Comparison of ENCODE assay signal across 8 cellular contexts in the genomic region with DNA sequence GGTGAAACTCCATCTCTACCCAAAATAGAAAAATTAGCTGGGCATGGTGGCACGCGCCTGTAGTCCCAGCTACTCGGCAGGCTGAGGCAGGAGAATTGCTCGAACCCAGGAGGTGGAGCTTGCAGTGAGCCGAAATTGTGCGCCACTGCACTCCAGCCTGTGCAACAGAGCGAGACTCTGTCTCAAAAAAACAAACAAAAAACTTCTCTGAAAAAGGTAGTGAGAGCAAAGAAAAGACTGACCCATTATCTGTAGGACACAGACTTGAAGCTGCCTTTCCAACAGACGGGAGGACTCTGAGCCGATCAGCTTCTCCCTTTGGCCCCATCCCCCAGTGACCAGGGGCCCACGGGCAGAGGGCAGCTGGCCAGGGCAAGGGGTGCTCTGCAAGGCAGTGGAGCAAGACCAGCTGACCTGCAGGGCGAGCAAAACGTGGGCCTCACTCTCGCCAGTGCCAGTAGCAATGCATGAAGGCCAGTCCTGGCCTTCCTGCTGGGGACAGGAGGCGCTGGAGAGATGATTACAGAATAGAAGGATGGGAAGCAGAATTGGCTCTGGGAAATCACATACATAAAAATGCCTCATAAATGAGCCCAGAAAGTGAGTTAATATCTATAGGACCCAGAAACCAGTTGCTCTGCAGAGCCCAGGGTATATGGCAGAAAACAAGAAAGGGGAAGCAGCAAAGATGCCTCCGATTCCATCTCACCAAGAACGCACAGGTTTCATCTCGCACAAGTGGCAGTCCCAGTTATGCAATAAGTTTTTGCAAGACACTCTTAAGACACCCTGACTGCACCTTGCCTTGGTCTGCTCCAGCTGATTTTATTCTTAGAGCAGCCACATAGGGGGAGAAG. TPM values are rescaled to one million over a fixed set of nuclear protein-coding genes. Genes with fewer than 3 reads are reported as not detected.
DNase-seq lines count a peak whose midpoint lies in the region; TF ChIP-seq lines count a peak whose summit lies in the region.
"Had no signal": no experiment of that assay in that cellular context is flagged by ENCODE, and none has a peak within 500 bp of the region (broad histone marks: within the 10 kb centered on the region; RNA-seq: fewer than 3 reads in every experiment).

No MANE protein-coding gene starts in this region.

- no peaks in the 10 kb centered on the region for H3K27me3 ChIP-seq in transverse colon

- H3K27me3 Mint-ChIP-seq in activated naive CD4-positive, alpha-beta T cell treated with anti-CD3 and anti-CD28 coated beads, Interleukin-2, amount 10 ng/mL, durations not matched to agents 7 days and 5 days = no peaks in the 10 kb centered on the region

- TF ChIP-seq EP300 in transverse colon (IDR thresholded peaks at IDR 0.05; ENCODE audit: low read depth) = no peak

- peaks cover 53% of the 10 kb centered on the region for H3K36me3 Mint-ChIP-seq in activated naive CD4-positive, alpha-beta T cell treated with anti-CD3 and anti-CD28 coated beads, Interleukin-2, amount 10 ng/mL, durations not matched to agents 7 days and 5 days

- peaks cover 0 to 5% (median 0%) of the 10 kb centered on the region in 4 donors for H3K36me3 ChIP-seq in transverse colon

- TF ChIP-seq POLR2A in transverse colon (IDR thresholded peaks at IDR 0.05) = no peak

- peaks cover 74% of the 10 kb centered on the region for H3K4me1 Mint-ChIP-seq in activated naive CD4-positive, alpha-beta T cell treated with anti-CD3 and anti-CD28 coated beads, Interleukin-2, amount 10 ng/mL, durations not matched to agents 7 days and 5 days

- H3K9me3 Mint-ChIP-seq in activated naive CD4-positive, alpha-beta T cell treated with anti-CD3 and anti-CD28 coated beads, Interleukin-2, amount 10 ng/mL, durations not matched to agents 7 days and 5 days = no peaks in the 10 kb centered on the region

- DNase-seq in activated naive CD4-positive, alpha-beta T cell treated with anti-CD3 and anti-CD28 coated beads, Interleukin-2, amount 10 ng/mL, durations not matched to agents 7 days and 5 days = no peak
- DNase-seq in activated naive CD4-positive, alpha-beta T cell (lab: John Stamatoyannopoulos, UW) = no peak
- no peak for DNase-seq in fibroblast of the aortic adventitia (ENCODE audit: low read depth)
- no peak for DNase-seq in transverse colon
- DNase-seq in kidney glomerular epithelial cell (lab: John Stamatoyannopoulos, UW) = no peak
- no peak for DNase-seq in NCI-H82 treated with DMSO at 0.1 percent for 48 hours (lab: John Stamatoyannopoulos, UW; ENCODE audit: unreplicated experiment)
- DNase-seq: DMS79 treated with DMSO at 0.1 percent for 48 hours, occipital lobe had no signal

- H3K27ac ChIP-seq in transverse colon = peak overlapping the region; percentile 88 to 98 (median 92)

- intact Hi-C loops in transverse colon (cut with DNase I; ENCODE audit: low total_unique reads) = no loop called here

- peak overlapping the region; percentile 97 for H3K4me3 ChIP-seq in fibroblast of the aortic adventitia (ENCODE audit: low read depth, low read length)
- H3K4me3 ChIP-seq in transverse colon = peak overlapping the region in 2 of 4 donors; percentile 66 to 72

- peak; percentile 21 for TF ChIP-seq CTCF in fibroblast of the aortic adventitia (IDR thresholded peaks at IDR 0.05; ENCODE audit: insufficient read depth, low read length)
- no peak for TF ChIP-seq CTCF in transverse colon (IDR thresholded peaks at IDR 0.05)

- H3K9me3 ChIP-seq in transverse colon = no peaks in the 10 kb centered on the region

- WGBS in transverse colon (ENCODE audit: low coverage in 1 of 2), 2 donors = 54 to 62% methylated on average over 7 to 17 of the region's 17 CpGs

- peak overlapping the region; percentile 99 for H3K4me3 Mint-ChIP-seq in activated naive CD4-positive, alpha-beta T cell treated with anti-CD3 and anti-CD28 coated beads, Interleukin-2, amount 10 ng/mL, durations not matched to agents 7 days and 5 days

- H3K4me1 ChIP-seq in transverse colon = peaks cover 47 to 76% (median 68%) of the 10 kb centered on the region in 4 donors

- peak overlapping the region; percentile 84 for H3K27ac Mint-ChIP-seq in activated naive CD4-positive, alpha-beta T cell treated with anti-CD3 and anti-CD28 coated beads, Interleukin-2, amount 10 ng/mL, durations not matched to agents 7 days and 5 days

- in situ Hi-C loops in transverse colon (cut with MboI; ENCODE audit: low pct_ligation_motif_present in 1 of 4, low pct_unique_long_range_greater_than_20kb in 1 of 4, low sequenced_read_pairs in 3 of 4) = no loop called here

- CTCF ChIA-PET in activated naive CD4-positive, alpha-beta T cell treated with anti-CD3 and anti-CD28 coated beads, Interleukin-2, amount 10 ng/mL, durations not matched to agents 7 days and 5 days (lab: Charles Lee) = interaction anchor here (1.0 to 31.5 kb wide), 4 partner anchors 11 to 26 kb away, joined by 3 to 592 read pairs (median 76); partner anchors contain the start of gene CDC42BPG

RNA-seq across cellular contexts. Expression of gene EHD1, which starts 2.8 kb away (rescaled TPM):
- total RNA-seq in fibroblast of the aortic adventitia (ENCODE audit: low replicate concordance) (68.1 and 113 TPM in 2 replicates), transverse colon (100 to 1,000 TPM in 2 of 4 donors, 10 to 100 TPM in 2; 67.9 to 202 (median 116) TPM)

RNA-seq across cellular contexts. Expression of gene CDC42BPG, which starts 31.1 kb away (rescaled TPM):
- 0.08 and 0.09 TPM in 2 replicates for total RNA-seq in fibroblast of the aortic adventitia (ENCODE audit: low replicate concordance)
- total RNA-seq in transverse colon = 10 to 100 TPM; 32.6 to 82.3 (median 46.9) TPM

RNA-seq across cellular contexts. Expression of gene ATG2A, which starts 41.4 kb away (rescaled TPM):
- total RNA-seq in fibroblast of the aortic adventitia (ENCODE audit: low replicate concordance) (18.2 and 18.8 TPM in 2 replicates), transverse colon (10 to 100 TPM; 30.1 to 82.3 (median 46.4) TPM)

RNA-seq across cellular contexts. Expression of gene PPP2R5B, which starts 48.9 kb away (rescaled TPM):
- total RNA-seq in fibroblast of the aortic adventitia (ENCODE audit: low replicate concordance) (7.9 and 9.3 TPM in 2 replicates), transverse colon (10 to 100 TPM; 16.7 to 38.1 (median 26.8) TPM)

Comparison
In these comparisons a context has a peak if more than half of its experiments do, and no peak if none do; other contexts are left out.
1. RNA of gene CDC42BPG, which starts 31.1 kb away (total RNA-seq): 32.6 to 82.3 TPM in transverse colon; 0.08 to 0.09 TPM in fibroblast of the aortic adventitia; every median in the first group is over 10 times any median in the second.